Comparison of ENCODE assay signal across 8 cellular contexts in the genomic region with DNA sequence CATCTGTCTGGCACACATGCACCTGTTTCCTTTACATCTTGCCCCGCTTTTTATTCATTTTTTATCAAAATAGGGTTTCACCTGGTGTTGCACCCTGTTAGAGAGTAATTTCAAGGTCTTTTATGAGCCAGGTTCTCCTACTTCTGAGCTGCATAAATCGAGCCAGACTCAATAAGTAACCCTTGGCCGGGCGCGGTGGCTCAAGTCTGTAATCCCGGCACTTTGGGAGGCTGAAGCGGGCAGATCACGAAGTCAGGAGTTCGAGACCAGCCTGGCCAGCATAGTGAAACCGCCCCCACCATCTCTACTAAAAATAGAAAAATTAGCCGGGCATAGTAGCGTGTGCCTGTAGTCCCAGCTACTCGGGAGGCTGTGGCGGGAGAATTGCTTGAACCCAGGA. TPM values are rescaled to one million over a fixed set of nuclear protein-coding genes. Genes with fewer than 3 reads are reported as not detected.
A peak's percentile ranks its signal among the peaks of the same experiment; 100 is the strongest.
DNase-seq lines count a peak whose midpoint lies in the region; ATAC-seq and TF ChIP-seq lines count a peak whose summit lies in the region.

No MANE protein-coding gene starts in this region.

- no peaks in the 10 kb centered on the region for H3K36me3 ChIP-seq in Loucy (ENCODE audit: insufficient read depth, low read length)

- peaks cover 9 to 22% (median 12%) of the 10 kb centered on the region in 4 donors for H3K4me1 Mint-ChIP-seq in naive thymus-derived CD8-positive, alpha-beta T cell

- H3K4me3 Mint-ChIP-seq in naive thymus-derived CD8-positive, alpha-beta T cell: peak overlapping the region; percentile 84 to 96 (median 94)

- H3K27me3 Mint-ChIP-seq in naive thymus-derived CD8-positive, alpha-beta T cell: peaks cover 0 to 5% (median 0%) of the 10 kb centered on the region in 5 donors

- H4K20me1 ChIP-seq in Loucy (ENCODE audit: insufficient read depth, low read length, poor library complexity, severe bottlenecking): no peaks in the 10 kb centered on the region

- H3K9me3 Mint-ChIP-seq in naive thymus-derived CD8-positive, alpha-beta T cell: peaks cover 0 to 2% (median 0%) of the 10 kb centered on the region in 9 donors

- H3K36me3 Mint-ChIP-seq in naive thymus-derived CD8-positive, alpha-beta T cell: peaks cover 0 to 5% (median 0%) of the 10 kb centered on the region in 3 donors

- no peaks in the 10 kb centered on the region for H3K9me2 ChIP-seq in Loucy (replicated peaks; ENCODE audit: low read depth, low read length)

- H3K79me2 ChIP-seq in Loucy (ENCODE audit: insufficient read depth, low read length): peaks cover 4% of the 10 kb centered on the region; the same call in 1 of the 2 replicates

- peak overlapping the region; percentile 63 for H3K4me2 ChIP-seq in Loucy (ENCODE audit: low read depth, low read length, poor library complexity, severe bottlenecking)

- no peaks in the 10 kb centered on the region for H3F3A ChIP-seq in Loucy (ENCODE audit: low read depth)

- H3K9ac ChIP-seq in Loucy (ENCODE audit: low read depth, low read length, poor library complexity, severe bottlenecking): peak overlapping the region; percentile 72

- H3K4me3 ChIP-seq in AG10803 (ENCODE audit: low read length) (peak overlapping the region; percentile 64), Loucy (ENCODE audit: low read length, poor library complexity, severe bottlenecking) (peak overlapping the region; percentile 77), dorsolateral prefrontal cortex (peak overlapping the region; percentile 49 to 100 (median 88))

- TF ChIP-seq CTCF in AG10803 (conservative IDR thresholded peaks at IDR 0.05; ENCODE audit: low read length) (no peak), Loucy (conservative IDR thresholded peaks at IDR 0.05; ENCODE audit: low read length) (no peak), dorsolateral prefrontal cortex (IDR thresholded peaks at IDR 0.05 in 54 of 56, conservative IDR thresholded peaks at IDR 0.05 in 2 of 56; ENCODE audit: low read depth in 1 of 56, partially characterized antibody in 56 of 56) (no peak)

- H3K27me3 ChIP-seq in Loucy (ENCODE audit: insufficient read depth, low read length, poor library complexity, severe bottlenecking): no peaks in the 10 kb centered on the region
- no peaks in the 10 kb centered on the region for H3K27me3 ChIP-seq in dorsolateral prefrontal cortex

- peak overlapping the region; percentile 93 for H2AFZ ChIP-seq in Loucy (ENCODE audit: low read length)

- no peak for ATAC-seq in naive thymus-derived CD8-positive, alpha-beta T cell

- peak overlapping the region; percentile 94 to 100 (median 99) for H3K27ac Mint-ChIP-seq in naive thymus-derived CD8-positive, alpha-beta T cell

- H3K9me3 ChIP-seq in Loucy (ENCODE audit: insufficient read depth, low read depth, low read length): no peaks in the 10 kb centered on the region

- peak overlapping the region in 51 of 59 donors; percentile 21 to 100 (median 99) for H3K27ac ChIP-seq in dorsolateral prefrontal cortex

- peaks cover 5% of the 10 kb centered on the region for H3K4me1 ChIP-seq in Loucy (ENCODE audit: insufficient read depth, low read length, poor library complexity, severe bottlenecking)

- no peak for DNase-seq in AG10803 (ENCODE audit: low read depth)
- no peak for DNase-seq in dorsolateral prefrontal cortex
- no peak for DNase-seq in naive thymus-derived CD8-positive, alpha-beta T cell
- no peak for DNase-seq in NCI-H128 (lab: John Stamatoyannopoulos, UW; ENCODE audit: unreplicated experiment)
- DNase-seq in COLO668 (lab: John Stamatoyannopoulos, UW; ENCODE audit: unreplicated experiment): no peak
- no peak for DNase-seq in DMS79 (lab: John Stamatoyannopoulos, UW)
- no peak for DNase-seq in NCI-H1930 (lab: John Stamatoyannopoulos, UW)

- POLR2A ChIA-PET in naive thymus-derived CD8-positive, alpha-beta T cell (lab: Charles Lee): no interaction called here

- intact Hi-C loops in dorsolateral prefrontal cortex (cut with DNase I): loop anchor here (1.0 to 5.0 kb wide), 3 partner anchors 39 to 70 kb away; a partner anchor contains a TSS

RNA-seq across cellular contexts. Expression of a gene that starts 1.0 kb away (rescaled TPM):
- total RNA-seq in dorsolateral prefrontal cortex: 10 to 100 TPM in 115 of 120 experiments, 1 to 10 TPM in 5; 5.9 to 41.0 (median 18.3) TPM
- 10 to 100 TPM; 52.9 to 56.4 TPM for total RNA-seq in naive thymus-derived CD8-positive, alpha-beta T cell
- 10 to 100 TPM in 1 of 3 donors, 1 to 10 TPM in 2; 7.4 to 12.9 (median 9.2) TPM for polyA plus RNA-seq in naive thymus-derived CD8-positive, alpha-beta T cell
